Comparison of ENCODE assay signal across 9 cellular contexts in the genomic region with DNA sequence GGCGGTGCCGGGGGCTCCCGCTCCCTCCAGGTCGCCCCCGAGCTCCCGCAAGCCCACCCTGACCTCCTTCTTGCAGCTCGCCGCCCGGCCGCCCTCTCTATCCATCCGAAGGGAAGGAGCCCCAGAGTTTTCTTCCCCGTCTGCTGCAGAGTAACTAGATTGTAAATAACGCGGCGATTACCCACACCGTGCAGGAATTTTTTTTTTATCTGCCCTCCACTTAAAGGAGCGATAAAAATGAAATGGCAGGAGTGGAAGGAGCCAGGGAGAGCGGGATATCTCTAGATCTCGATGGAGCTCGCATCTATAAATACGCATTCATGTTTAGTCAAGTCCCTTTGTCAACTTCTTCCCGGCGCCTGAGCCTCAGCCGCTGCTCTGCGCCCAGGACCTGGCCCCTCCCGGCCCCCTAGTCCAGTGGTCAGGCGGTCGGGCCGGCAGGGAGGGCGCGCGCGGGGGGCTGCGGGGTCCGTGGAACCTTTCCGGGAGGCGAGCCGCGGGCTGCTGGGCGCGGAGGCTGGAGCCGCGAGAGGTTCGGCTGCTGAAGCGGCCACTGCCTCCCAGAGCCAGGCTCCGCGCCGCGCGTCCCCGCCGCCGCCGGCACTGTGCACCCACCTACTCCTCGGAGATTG.
A peak's percentile ranks its signal among the peaks of the same experiment; 100 is the strongest.
DNase-seq lines count a peak whose midpoint lies in the region; ATAC-seq and TF ChIP-seq lines count a peak whose summit lies in the region.
"Had no signal": no experiment of that assay in that cellular context is flagged by ENCODE, and none has a peak within 500 bp of the region (broad histone marks: within the 10 kb centered on the region; RNA-seq: fewer than 3 reads in every experiment).

No MANE protein-coding gene starts in this region.

- no peaks in the 10 kb centered on the region for H3K27me3 ChIP-seq in AG04450 (ENCODE audit: control insufficient read depth, insufficient read depth, low read length)
- H3K27me3 ChIP-seq in SJSA1 (replicated peaks) = no peaks in the 10 kb centered on the region
- H3K27me3 ChIP-seq in esophagus (ENCODE audit: control insufficient read depth in 1 of 2, insufficient read depth in 2 of 2, low read length in 2 of 2) = no peaks in the 10 kb centered on the region
- H3K27me3 ChIP-seq in upper lobe of right lung = peaks cover 18% of the 10 kb centered on the region

- CTCF ChIA-PET in AG04450 (lab: Charles Lee) = interaction anchor here (0.6 to 1.3 kb wide), 2 partner anchors 200 to 215 kb away, joined by 3 to 4 read pairs; no protein-coding TSS in a partner anchor

- WGBS in esophagus, 2 donors = 0 to 1% methylated on average over 50 to 55 of the region's 55 CpGs

- POLR2A ChIA-PET in AG04450 (lab: Yijun Ruan, JAX) = interaction anchor here (0.9 to 1.1 kb wide), 2 partner anchors 19 to 184 kb away, joined by 3 to 7 read pairs; no protein-coding TSS in a partner anchor

- peak; percentile 41 for ATAC-seq in GM18511 (IDR thresholded peaks at IDR 0.05; ENCODE audit: unreplicated experiment)
- peak; percentile 34 for ATAC-seq in mucosa of descending colon
- peak; percentile 48 for ATAC-seq in upper lobe of right lung
- no peak for ATAC-seq in HG03097 (IDR thresholded peaks at IDR 0.05; ENCODE audit: low FRiP score, unreplicated experiment)
- ATAC-seq: HCT116 had no signal

- TF ChIP-seq CTCF in AG04450 (IDR thresholded peaks at IDR 0.05; ENCODE audit: low read depth, low read length) (no peak), mucosa of descending colon (IDR thresholded peaks at IDR 0.05) (no peak), upper lobe of right lung (IDR thresholded peaks at IDR 0.05) (no peak)

- peaks cover 23% of the 10 kb centered on the region for H3K4me1 ChIP-seq in SJSA1 (replicated peaks)
- peaks cover 0 to 3% of the 10 kb centered on the region in 2 donors for H3K4me1 ChIP-seq in esophagus (ENCODE audit: control insufficient read depth in 2 of 2, insufficient read depth in 2 of 2, low read length in 1 of 2)
- H3K4me1 ChIP-seq in mucosa of descending colon (ENCODE audit: low read depth) = peaks cover 2% of the 10 kb centered on the region
- peaks cover 13% of the 10 kb centered on the region for H3K4me1 ChIP-seq in upper lobe of right lung

- no peaks in the 10 kb centered on the region; the same call in 1 of the 2 replicates for H3K9me3 ChIP-seq in AG04450 (ENCODE audit: control insufficient read depth, insufficient read depth, low read length)
- no peaks in the 10 kb centered on the region for H3K9me3 ChIP-seq in SJSA1 (replicated peaks)
- no peaks in the 10 kb centered on the region for H3K9me3 ChIP-seq in esophagus (ENCODE audit: control insufficient read depth in 2 of 2, insufficient read depth in 1 of 2, low read depth in 1 of 2, low read length in 1 of 2)
- no peaks in the 10 kb centered on the region for H3K9me3 ChIP-seq in mucosa of descending colon
- H3K9me3 ChIP-seq in upper lobe of right lung = no peaks in the 10 kb centered on the region

- peak overlapping the region; percentile 88 for H3K4me3 ChIP-seq in AG04450 (ENCODE audit: low read depth, low read length)
- H3K4me3 ChIP-seq in SJSA1 = peak overlapping the region; percentile 57
- peak overlapping the region; percentile 56 to 91 for H3K4me3 ChIP-seq in esophagus (ENCODE audit: low read depth in 1 of 2, low read length in 2 of 2)
- peak overlapping the region; percentile 17 for H3K4me3 ChIP-seq in mucosa of descending colon
- H3K4me3 ChIP-seq in upper lobe of right lung = peak overlapping the region; percentile 76

- peak overlapping the region; percentile 13 for H3K27ac ChIP-seq in AG04450 (ENCODE audit: low read depth, low read length)
- H3K27ac ChIP-seq in SJSA1 = peak overlapping the region; percentile 14; the same call in 1 of the 2 replicates
- peak overlapping the region in 1 of 2 donors; percentile 83 for H3K27ac ChIP-seq in esophagus (ENCODE audit: low read depth in 2 of 2, low read length in 1 of 2)
- peak overlapping the region; percentile 75 for H3K27ac ChIP-seq in upper lobe of right lung

- DNase-seq in AG04450 (ENCODE audit: low read depth, low spot score) = no peak
- peak; percentile 52 to 75 for DNase-seq in SJSA1 (ENCODE audit: low read depth in 1 of 2, low spot score in 2 of 2)
- peak in 2 of 3 donors; percentile 6 to 50 for DNase-seq in mucosa of descending colon
- peak; percentile 73 for DNase-seq in upper lobe of right lung
- DNase-seq in activated gamma-delta T cell treated with Interleukin-2 at 50 U/mL for 16 hours = no peak

- intact Hi-C loops in mucosa of descending colon (cut with DNase I, micrococcal nuclease) (no loop called here), upper lobe of right lung (cut with DNase I) (no loop called here)

- H3K36me3 ChIP-seq in SJSA1 (0 out of 2 replicates have a peak, but pooled peaks cover 6% of the 10 kb centered on the region), esophagus (ENCODE audit: control insufficient read depth in 2 of 2, insufficient read depth in 2 of 2, low read length in 1 of 2) (no peaks in the 10 kb centered on the region), mucosa of descending colon (ENCODE audit: low read depth) (no peaks in the 10 kb centered on the region), upper lobe of right lung (no peaks in the 10 kb centered on the region)

Comparison
In these comparisons a context has a peak if more than half of its experiments do, and no peak if none do; other contexts are left out.
1. DNase-seq: peak in SJSA1 (2 of 2), mucosa of descending colon (2 of 3) and upper lobe of right lung (single experiment); none in AG04450 (single experiment) and activated gamma-delta T cell treated with Interleukin-2 at 50 U/mL for 16 hours (single experiment).
2. H3K4me3 ChIP-seq: peak in every context shown above with its lines; median percentile 88 in AG04450; 76 in upper lobe of right lung; 74 in esophagus; 57 in SJSA1; 17 in mucosa of descending colon.